ENCODE assay signal across 10 cellular contexts in genomic region chr9:134375011-134375390, GRCh38. TPM values are rescaled to one million over a fixed set of nuclear protein-coding genes. Genes with fewer than 3 reads are reported as not detected.
DNase-seq lines count a peak whose midpoint lies in the region; ATAC-seq and TF ChIP-seq lines count a peak whose summit lies in the region.
"Had no signal": no experiment of that assay in that cellular context is flagged by ENCODE, and none has a peak within 500 bp of the region (broad histone marks: within the 10 kb centered on the region; RNA-seq: fewer than 3 reads in every experiment).

No MANE protein-coding gene starts in this region.

- 37 to 56% (median 52%) methylated on average over 6 of the region's 6 CpGs for WGBS in spleen, 5 donors

- no peaks in the 10 kb centered on the region for H3K9me3 ChIP-seq in HEK293 (ENCODE audit: control insufficient read depth, insufficient read depth, low read depth, low read length)
- H3K9me3 ChIP-seq in left lung = no peaks in the 10 kb centered on the region
- no peaks in the 10 kb centered on the region for H3K9me3 ChIP-seq in spleen

- DNase-seq in choroid plexus epithelial cell (ENCODE audit: low read depth) = peak; percentile 49
- DNase-seq in left lung = no peak
- no peak for DNase-seq in spleen
- no peak for DNase-seq in activated CD4-positive, alpha-beta T cell treated with anti-CD3 and anti-CD28 coated beads, Interleukin-2, amount 50 U/mL, for 1 hour
- DNase-seq: activated CD4-positive, alpha-beta memory T cell treated with anti-CD3 and anti-CD28 coated beads, Interleukin-2, amount 10 ng/mL, durations not matched to agents 7 days and 5 days; NCI-H446 treated with DMSO at 0.1 percent for 48 hours had no signal

- TF ChIP-seq CTCF in HEK293 (tag by site-specific recombination; IDR thresholded peaks at IDR 0.05) = no peak
- no peak for TF ChIP-seq CTCF in choroid plexus epithelial cell (conservative IDR thresholded peaks at IDR 0.05; ENCODE audit: low read depth, low read length)
- TF ChIP-seq CTCF in left lung (IDR thresholded peaks at IDR 0.05) = no peak
- TF ChIP-seq CTCF in spleen (IDR thresholded peaks at IDR 0.05 in 8 of 11, conservative IDR thresholded peaks at IDR 0.05 in 3 of 11) = no peak

- H3K4me3 ChIP-seq in HEK293 (ENCODE audit: low read depth, low read length) (no peak overlapping the region), choroid plexus epithelial cell (ENCODE audit: low read depth, low read length) (no peak overlapping the region), left lung (peak overlapping the region in 1 of 2 donors; percentile 35), spleen (peak overlapping the region in 3 of 8 donors; percentile 5 to 62 (median 13))

- POLR2A ChIA-PET in HEK293 (lab: Yijun Ruan, JAX) = no interaction called here

- CTCF ChIA-PET in HEK293 (lab: Yijun Ruan, JAX) = no interaction called here

- H3K27ac ChIP-seq in HEK293 (ENCODE audit: extremely low read depth, low read depth, low read length) (no peak overlapping the region), left lung (peak overlapping the region; percentile 83 to 98), spleen (peak overlapping the region; percentile 53 to 98 (median 92))

- H3K36me3 ChIP-seq in HEK293 (ENCODE audit: control insufficient read depth in 2 of 2, insufficient read depth in 1 of 2, low read length in 2 of 2) = no peaks in the 10 kb centered on the region
- no peaks in the 10 kb centered on the region for H3K36me3 ChIP-seq in left lung
- H3K36me3 ChIP-seq in spleen = peaks cover 0 to 19% (median 0%) of the 10 kb centered on the region in 6 donors

- H3K27me3 ChIP-seq in left lung = no peaks in the 10 kb centered on the region
- H3K27me3 ChIP-seq in spleen (replicated peaks in 1 of 7) = no peaks in the 10 kb centered on the region

- peaks cover 4% of the 10 kb centered on the region; the same call in 1 of the 2 replicates for H3K4me1 ChIP-seq in HEK293 (ENCODE audit: control insufficient read depth, insufficient read depth, low read length)
- H3K4me1 ChIP-seq in left lung = peaks cover 68 to 100% of the 10 kb centered on the region in 2 donors
- H3K4me1 ChIP-seq in spleen = peaks cover 52 to 100% (median 93%) of the 10 kb centered on the region in 6 donors

- intact Hi-C loops in left lung (cut with DNase I) (no loop called here), spleen (cut with DNase I; ENCODE audit: low total_unique reads) (no loop called here)

- no peak for TF ChIP-seq POLR2A in spleen (IDR thresholded peaks at IDR 0.05)

- ATAC-seq in left lung (peak; percentile 4), HG02840 (IDR thresholded peaks at IDR 0.05; ENCODE audit: low FRiP score, unreplicated experiment) (no peak), GM21737 (IDR thresholded peaks at IDR 0.05; ENCODE audit: unreplicated experiment) (no peak), HG02763 (IDR thresholded peaks at IDR 0.05; ENCODE audit: unreplicated experiment) (no peak)

TF ChIP-seq in HEK293, 187 proteins besides CTCF, POLR2A, EP300 and RAD21:
- TF ChIP-seq, protein P1, sequence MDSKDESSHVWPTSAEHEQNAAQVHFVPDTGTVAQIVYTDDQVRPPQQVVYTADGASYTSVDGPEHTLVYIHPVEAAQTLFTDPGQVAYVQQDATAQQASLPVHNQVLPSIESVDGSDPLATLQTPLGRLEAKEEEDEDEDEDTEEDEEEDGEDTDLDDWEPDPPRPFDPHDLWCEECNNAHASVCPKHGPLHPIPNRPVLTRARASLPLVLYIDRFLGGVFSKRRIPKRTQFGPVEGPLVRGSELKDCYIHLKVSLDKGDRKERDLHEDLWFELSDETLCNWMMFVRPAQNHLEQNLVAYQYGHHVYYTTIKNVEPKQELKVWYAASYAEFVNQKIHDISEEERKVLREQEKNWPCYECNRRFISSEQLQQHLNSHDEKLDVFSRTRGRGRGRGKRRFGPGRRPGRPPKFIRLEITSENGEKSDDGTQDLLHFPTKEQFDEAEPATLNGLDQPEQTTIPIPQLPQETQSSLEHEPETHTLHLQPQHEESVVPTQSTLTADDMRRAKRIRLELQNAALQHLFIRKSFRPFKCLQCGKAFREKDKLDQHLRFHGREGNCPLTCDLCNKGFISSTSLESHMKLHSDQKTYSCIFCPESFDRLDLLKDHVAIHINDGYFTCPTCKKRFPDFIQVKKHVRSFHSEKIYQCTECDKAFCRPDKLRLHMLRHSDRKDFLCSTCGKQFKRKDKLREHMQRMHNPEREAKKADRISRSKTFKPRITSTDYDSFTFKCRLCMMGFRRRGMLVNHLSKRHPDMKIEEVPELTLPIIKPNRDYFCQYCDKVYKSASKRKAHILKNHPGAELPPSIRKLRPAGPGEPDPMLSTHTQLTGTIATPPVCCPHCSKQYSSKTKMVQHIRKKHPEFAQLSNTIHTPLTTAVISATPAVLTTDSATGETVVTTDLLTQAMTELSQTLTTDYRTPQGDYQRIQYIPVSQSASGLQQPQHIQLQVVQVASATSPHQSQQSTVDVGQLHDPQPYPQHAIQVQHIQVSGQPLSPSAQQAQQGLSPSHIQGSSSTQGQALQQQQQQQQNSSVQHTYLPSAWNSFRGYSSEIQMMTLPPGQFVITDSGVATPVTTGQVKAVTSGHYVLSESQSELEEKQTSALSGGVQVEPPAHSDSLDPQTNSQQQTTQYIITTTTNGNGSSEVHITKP (tag by site-specific recombination; IDR thresholded peaks at IDR 0.05) = 0 out of 2 replicates have a peak, but pooled peaks have one; percentile 20
- peak; percentile 36; the same call in 1 of the 2 replicates for TF ChIP-seq ZBTB20 (tag by site-specific recombination; IDR thresholded peaks at IDR 0.05)
- TF ChIP-seq ZNF341 (tag by site-specific recombination; IDR thresholded peaks at IDR 0.05; ENCODE audit: low read depth) = peak; percentile 87
- no peak for TF ChIP-seq ZNF394 (tag by site-specific recombination; IDR thresholded peaks at IDR 0.05; ENCODE audit: borderline replicate concordance)

RNA-seq across cellular contexts. Expression of gene RXRA, which starts 48.7 kb away (rescaled TPM):
- total RNA-seq in left lung = 10 to 100 TPM; 56.7 to 79.5 TPM
- total RNA-seq in spleen = 100 to 1,000 TPM in 2 of 7 donors, 10 to 100 TPM in 5; 67.7 to 116 (median 95.6) TPM
- 10 to 100 TPM; 10.9 to 40.4 (median 11.9) TPM for polyA plus RNA-seq in spleen
